ENCODE assay signal across 24 cellular contexts in the genomic region with DNA sequence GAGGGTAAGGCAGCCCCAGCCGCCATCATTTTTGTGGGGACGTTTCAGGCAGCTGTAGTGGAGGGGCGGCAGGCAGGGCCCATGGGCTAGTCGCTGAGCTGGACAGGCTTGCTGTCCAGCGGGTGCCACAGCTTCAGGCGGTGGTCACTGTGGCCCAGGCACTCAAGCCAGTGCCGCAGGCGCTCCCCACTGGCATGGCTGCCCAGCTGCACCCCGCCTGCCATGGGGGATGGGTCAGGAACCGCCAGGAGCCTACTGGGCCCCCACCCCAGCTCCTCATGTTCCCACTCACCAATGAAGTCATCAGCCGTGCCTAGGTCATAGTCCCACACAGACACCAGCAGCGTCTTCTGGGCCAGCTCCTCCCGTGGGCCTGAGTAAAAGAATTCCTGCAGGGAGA. TPM values are rescaled to one million over a fixed set of nuclear protein-coding genes. Genes with fewer than 3 reads are reported as not detected.
DNase-seq lines count a peak whose midpoint lies in the region; ATAC-seq, FAIRE-seq and TF ChIP-seq lines count a peak whose summit lies in the region.
"Had no signal": no experiment of that assay in that cellular context is flagged by ENCODE, and none has a peak within 500 bp of the region (broad histone marks: within the 10 kb centered on the region; RNA-seq: fewer than 3 reads in every experiment).

No MANE protein-coding gene starts in this region.

- H3K9me3 Mint-ChIP-seq in CD4-positive, CD25-positive, alpha-beta regulatory T cell: no peaks in the 10 kb centered on the region
- H3K9me3 Mint-ChIP-seq in activated naive CD8-positive, alpha-beta T cell (ENCODE audit: low read depth): no peaks in the 10 kb centered on the region
- H3K9me3 Mint-ChIP-seq in naive thymus-derived CD8-positive, alpha-beta T cell: no peaks in the 10 kb centered on the region

- peaks cover 0 to 50% (median 16%) of the 10 kb centered on the region in 4 donors for H3K4me1 Mint-ChIP-seq in CD4-positive, CD25-positive, alpha-beta regulatory T cell
- peaks cover 34% of the 10 kb centered on the region for H3K4me1 Mint-ChIP-seq in activated naive CD8-positive, alpha-beta T cell (ENCODE audit: low read depth)
- peaks cover 14 to 52% (median 36%) of the 10 kb centered on the region in 4 donors for H3K4me1 Mint-ChIP-seq in naive thymus-derived CD8-positive, alpha-beta T cell

- no peak overlapping the region for H2AFZ ChIP-seq in KMS-11 (ENCODE audit: low read depth)

- TF ChIP-seq CTCF in KMS-11 (conservative IDR thresholded peaks at IDR 0.05; ENCODE audit: low read depth, low read length): no peak

- DNase-seq in CD4-positive, CD25-positive, alpha-beta regulatory T cell: no peak
- no peak for DNase-seq in naive thymus-derived CD8-positive, alpha-beta T cell
- DNase-seq in globus pallidus (ENCODE audit: low spot score) (no peak), small intestine (no peak), NCI-H2081 treated with DMSO at 0.1 percent for 48 hours (lab: John Stamatoyannopoulos, UW) (no peak)
- DNase-seq: activated CD4-positive, alpha-beta T cell treated with anti-CD3 and anti-CD28 coated beads, Interleukin-2, amount 50 U/mL, for 48 hours; body of pancreas; cortex of kidney; DMS 273 treated with DMSO at 0.1 percent for 48 hours; GDM1; left lung; MV-4-11; NCI-H2081; NCI-H526; SJCRH30; stimulated activated CD4-positive, alpha-beta T cell treated with anti-CD3 and anti-CD28 coated beads, Interleukin-2, amount 100 ng/mL, for 24 hours had no signal

- peaks cover 35% of the 10 kb centered on the region for H3K36me3 ChIP-seq in CD4-positive, CD25-positive, alpha-beta regulatory T cell (ENCODE audit: control insufficient read depth, insufficient read depth, low read length)
- H3K36me3 ChIP-seq in KMS-11 (ENCODE audit: insufficient read depth) (no peaks in the 10 kb centered on the region), small intestine (ENCODE audit: control insufficient read depth in 2 of 2, insufficient read depth in 2 of 2, low read length in 2 of 2) (peaks cover 0 to 16% of the 10 kb centered on the region in 2 donors)

- POLR2A ChIA-PET in naive thymus-derived CD8-positive, alpha-beta T cell (lab: Charles Lee): interaction anchor here (0.6 to 3.1 kb wide), 2 partner anchors 30 to 277 kb away, joined by 3 to 12 read pairs; a partner anchor contains a TSS

- FAIRE-seq in small intestine (lab: Jason Lieb, UNC): no peak
- FAIRE-seq: GM12891 had no signal

- H3K4me3 Mint-ChIP-seq in CD4-positive, CD25-positive, alpha-beta regulatory T cell: peak overlapping the region in 2 of 4 donors; percentile 26 to 38
- H3K4me3 Mint-ChIP-seq in activated naive CD8-positive, alpha-beta T cell: no peak overlapping the region
- peak overlapping the region in 1 of 10 donors; percentile 7 for H3K4me3 Mint-ChIP-seq in naive thymus-derived CD8-positive, alpha-beta T cell

- no peak overlapping the region for H3K4me2 ChIP-seq in KMS-11

- H3K27ac ChIP-seq in CD4-positive, CD25-positive, alpha-beta regulatory T cell (ENCODE audit: insufficient read depth, low read length, poor library complexity, severe bottlenecking): peak overlapping the region; percentile 97
- peak overlapping the region; percentile 98; the same call in 1 of the 2 replicates for H3K27ac ChIP-seq in KMS-11
- no peak overlapping the region for H3K27ac ChIP-seq in small intestine (ENCODE audit: low read depth in 1 of 2, low read length in 1 of 2)
- H3K27ac ChIP-seq: SJCRH30 had no signal

- peaks cover 31% of the 10 kb centered on the region for H3K4me1 ChIP-seq in CD4-positive, CD25-positive, alpha-beta regulatory T cell (ENCODE audit: control insufficient read depth, insufficient read depth, low read length, poor library complexity, severe bottlenecking)
- H3K4me1 ChIP-seq in KMS-11 (ENCODE audit: low read depth, poor library complexity, severe bottlenecking) (peaks cover 29% of the 10 kb centered on the region), small intestine (ENCODE audit: control insufficient read depth in 2 of 2, insufficient read depth in 1 of 2, low read depth in 1 of 2, low read length in 1 of 2) (no peaks in the 10 kb centered on the region)

- WGBS in small intestine, 3 donors: 87 to 93% (median 88%) methylated on average over 12 to 13 of the region's 13 CpGs

- no peaks in the 10 kb centered on the region for H4K20me1 ChIP-seq in KMS-11 (ENCODE audit: insufficient read depth)

- H3K4me3 ChIP-seq in CD4-positive, CD25-positive, alpha-beta regulatory T cell (ENCODE audit: low read depth, low read length): no peak overlapping the region
- H3K4me3 ChIP-seq in KMS-11 (IDR thresholded peaks at IDR 0.05; ENCODE audit: insufficient read depth, low read depth, low read length) (no peak overlapping the region), small intestine (ENCODE audit: low read depth in 1 of 2, low read length in 2 of 2) (no peak overlapping the region)
- H3K4me3 ChIP-seq: body of pancreas, left lung, SJCRH30 had no signal

- H3K27ac Mint-ChIP-seq in CD4-positive, CD25-positive, alpha-beta regulatory T cell: peak overlapping the region in 2 of 3 donors; percentile 71 to 83
- H3K27ac Mint-ChIP-seq in activated naive CD8-positive, alpha-beta T cell: peak overlapping the region; percentile 97
- peak overlapping the region; percentile 22 to 98 (median 87) for H3K27ac Mint-ChIP-seq in naive thymus-derived CD8-positive, alpha-beta T cell

- peaks cover 4% of the 10 kb centered on the region for H3K27me3 Mint-ChIP-seq in CD4-positive, CD25-positive, alpha-beta regulatory T cell
- H3K27me3 Mint-ChIP-seq in activated naive CD8-positive, alpha-beta T cell: no peaks in the 10 kb centered on the region
- no peaks in the 10 kb centered on the region for H3K27me3 Mint-ChIP-seq in naive thymus-derived CD8-positive, alpha-beta T cell

- peaks cover 9% of the 10 kb centered on the region for H3K79me2 ChIP-seq in KMS-11 (ENCODE audit: insufficient read depth, low read depth)

- H3K9ac ChIP-seq in KMS-11: no peak overlapping the region

- no peaks in the 10 kb centered on the region for H3K27me3 ChIP-seq in CD4-positive, CD25-positive, alpha-beta regulatory T cell (ENCODE audit: control insufficient read depth, insufficient read depth, low read length)
- H3K27me3 ChIP-seq in KMS-11 (ENCODE audit: insufficient read depth, low read depth): no peaks in the 10 kb centered on the region
- H3K27me3 ChIP-seq in small intestine (ENCODE audit: control insufficient read depth in 2 of 2, insufficient read depth in 2 of 2, low read length in 2 of 2): no peaks in the 10 kb centered on the region
- H3K27me3 ChIP-seq: body of pancreas, SJCRH30 had no signal

- H3K36me3 Mint-ChIP-seq in CD4-positive, CD25-positive, alpha-beta regulatory T cell: peaks cover 14% of the 10 kb centered on the region
- H3K36me3 Mint-ChIP-seq in activated naive CD8-positive, alpha-beta T cell: no peaks in the 10 kb centered on the region
- peaks cover 0 to 29% (median 10%) of the 10 kb centered on the region in 3 donors for H3K36me3 Mint-ChIP-seq in naive thymus-derived CD8-positive, alpha-beta T cell

- H3K9me3 ChIP-seq in CD4-positive, CD25-positive, alpha-beta regulatory T cell (ENCODE audit: control insufficient read depth in 2 of 2, low read length in 2 of 2): no peaks in the 10 kb centered on the region
- H3K9me3 ChIP-seq in small intestine (ENCODE audit: control insufficient read depth, low read depth): no peaks in the 10 kb centered on the region
- H3K9me3 ChIP-seq: body of pancreas, left lung, SJCRH30 had no signal

- no peak for ATAC-seq in CD4-positive, CD25-positive, alpha-beta regulatory T cell (ENCODE audit: low read depth in 2 of 2)
- no peak for ATAC-seq in naive thymus-derived CD8-positive, alpha-beta T cell
- ATAC-seq: body of pancreas had no signal

RNA-seq across cellular contexts. Expression of a gene that starts 6.0 kb away (rescaled TPM):
- total RNA-seq in CD4-positive, CD25-positive, alpha-beta regulatory T cell: 204 TPM
- 100 to 1,000 TPM; 101 to 128 (median 113) TPM for polyA plus RNA-seq in CD4-positive, CD25-positive, alpha-beta regulatory T cell
- 100 to 1,000 TPM; 197 to 199 TPM for total RNA-seq in naive thymus-derived CD8-positive, alpha-beta T cell
- 100 to 1,000 TPM; 122 to 123 (median 122) TPM for polyA plus RNA-seq in naive thymus-derived CD8-positive, alpha-beta T cell
- polyA plus RNA-seq in small intestine: 100 to 1,000 TPM; 234 to 361 (median 264) TPM

RNA-seq across cellular contexts. Expression of a gene that starts 17.0 kb away (rescaled TPM):
- 1.9 TPM for total RNA-seq in CD4-positive, CD25-positive, alpha-beta regulatory T cell
- 1 to 10 TPM; 1.2 to 3.7 (median 2.6) TPM for polyA plus RNA-seq in CD4-positive, CD25-positive, alpha-beta regulatory T cell
- total RNA-seq in naive thymus-derived CD8-positive, alpha-beta T cell: 1 to 10 TPM; 2.0 to 3.2 TPM
- polyA plus RNA-seq in naive thymus-derived CD8-positive, alpha-beta T cell: 1 to 10 TPM; 2.7 to 3.1 (median 2.7) TPM
- 10 to 100 TPM; 38.9 to 67.1 (median 52.4) TPM for polyA plus RNA-seq in small intestine

RNA-seq across cellular contexts. Expression of a gene that starts 26.8 kb away (rescaled TPM):
- not detected for total RNA-seq in CD4-positive, CD25-positive, alpha-beta regulatory T cell
- polyA plus RNA-seq in CD4-positive, CD25-positive, alpha-beta regulatory T cell: not detected
- total RNA-seq in naive thymus-derived CD8-positive, alpha-beta T cell: not detected
- not detected for polyA plus RNA-seq in naive thymus-derived CD8-positive, alpha-beta T cell
- polyA plus RNA-seq in small intestine: 10 to 100 TPM; 14.4 to 69.4 (median 41.4) TPM
- total RNA-seq: body of pancreas, epithelial cell of proximal tubule, glomerular endothelial cell, left lung, mononuclear cell, osteocyte, sciatic nerve, SJCRH30 had no signal

RNA-seq across cellular contexts. Expression of a gene that starts 29.1 kb away (rescaled TPM):
- 55.7 TPM for total RNA-seq in CD4-positive, CD25-positive, alpha-beta regulatory T cell
- polyA plus RNA-seq in CD4-positive, CD25-positive, alpha-beta regulatory T cell: 100 to 1,000 TPM; 180 to 231 (median 219) TPM
- 100 to 1,000 TPM; 177 to 186 TPM for total RNA-seq in naive thymus-derived CD8-positive, alpha-beta T cell
- polyA plus RNA-seq in naive thymus-derived CD8-positive, alpha-beta T cell: 100 to 1,000 TPM; 234 to 278 (median 276) TPM
- polyA plus RNA-seq in small intestine: 1,000 to 10,000 TPM in 2 of 3 donors, 100 to 1,000 TPM in 1; 997 to 1,471 (median 1,010) TPM

RNA-seq across cellular contexts. Expression of a gene that starts 37.8 kb away (rescaled TPM):
- total RNA-seq in CD4-positive, CD25-positive, alpha-beta regulatory T cell: 0.57 TPM
- polyA plus RNA-seq in CD4-positive, CD25-positive, alpha-beta regulatory T cell: 1 to 10 TPM in 1 of 4 donors, under 1 TPM in 2, not detected in 1; 0.37 to 1.1 (median 0.59) TPM
- total RNA-seq in naive thymus-derived CD8-positive, alpha-beta T cell: not detected
- polyA plus RNA-seq in naive thymus-derived CD8-positive, alpha-beta T cell: under 1 TPM in 2 of 3 donors, not detected in 1; 0.29 to 0.64 TPM
- polyA plus RNA-seq in small intestine: 100 to 1,000 TPM in 2 of 3 donors, 10 to 100 TPM in 1; 36.6 to 271 (median 161) TPM
- total RNA-seq: epithelial cell of proximal tubule, glomerular endothelial cell, osteocyte had no signal

Comparison
In these comparisons a context has a peak if more than half of its experiments do, and no peak if none do; other contexts are left out.
1. H3K27ac ChIP-seq: peak in CD4-positive, CD25-positive, alpha-beta regulatory T cell (single experiment) and KMS-11 (single experiment); none in small intestine (0 of 2).
2. RNA of a gene that starts 17.0 kb away (polyA plus RNA-seq): 38.9 to 67.1 TPM in small intestine; 1.2 to 3.7 TPM in CD4-positive, CD25-positive, alpha-beta regulatory T cell and 2.7 to 3.1 TPM in naive thymus-derived CD8-positive, alpha-beta T cell; every median in the first group is over 4 times any median in the second.
3. RNA of a gene that starts 26.8 kb away (polyA plus RNA-seq): 14.4 to 69.4 TPM in small intestine; not detected in CD4-positive, CD25-positive, alpha-beta regulatory T cell and not detected in naive thymus-derived CD8-positive, alpha-beta T cell; every median in the first group is over 10 times any median in the second.
4. Peak in every context shown above with its lines, with median percentiles within 50 percentile points of each other: H3K27ac Mint-ChIP-seq.